Comparison of ENCODE assay signal across 11 cellular contexts in the genomic region with DNA sequence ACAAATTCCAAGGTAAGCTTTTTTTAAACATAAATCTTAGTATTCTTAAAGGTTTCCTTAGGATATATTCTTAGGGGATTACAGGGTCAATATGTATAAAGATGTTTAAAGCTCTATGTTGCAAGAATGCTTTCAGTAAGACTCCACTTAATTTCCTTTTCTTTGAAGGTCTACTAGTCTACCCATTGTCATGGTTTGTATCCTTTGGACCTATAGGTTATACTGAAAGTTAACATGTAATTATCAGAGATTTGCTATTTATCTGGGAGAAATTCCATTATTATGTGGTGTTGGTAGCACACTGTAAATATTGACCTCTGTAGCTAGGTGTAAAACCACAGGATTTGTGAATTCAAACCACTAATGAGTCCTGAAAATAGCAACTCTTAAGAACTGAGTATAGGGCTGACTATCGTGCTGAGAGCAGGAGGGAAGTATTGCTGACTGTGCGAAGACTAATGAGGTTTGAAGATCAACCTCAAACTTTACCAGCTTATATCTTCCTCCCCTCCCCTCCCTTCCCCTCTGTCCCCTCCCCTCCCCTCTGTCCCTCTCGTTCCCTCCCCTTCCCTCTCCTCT.
A peak's percentile ranks its signal among the peaks of the same experiment; 100 is the strongest.
DNase-seq lines count a peak whose midpoint lies in the region; ATAC-seq and FAIRE-seq lines count a peak whose summit lies in the region.
"Had no signal": no experiment of that assay in that cellular context is flagged by ENCODE, and none has a peak within 500 bp of the region (broad histone marks: within the 10 kb centered on the region; RNA-seq: fewer than 3 reads in every experiment).

No MANE protein-coding gene starts in this region.

- in situ Hi-C loops in G401 (cut with HindIII; ENCODE audit: low sequenced_read_pairs) = no loop called here

- ATAC-seq in GM18520 (IDR thresholded peaks at IDR 0.05; ENCODE audit: unreplicated experiment) (peak; percentile 82), GM21447 (IDR thresholded peaks at IDR 0.05; ENCODE audit: unreplicated experiment) (peak; percentile 94), HG03378 (IDR thresholded peaks at IDR 0.05; ENCODE audit: unreplicated experiment) (peak; percentile 96)

- FAIRE-seq in islet of Langerhans (lab: Jason Lieb, UNC) = peak; percentile 96

- DNase-seq in G401 (ENCODE audit: low spot score) = no peak
- DNase-seq in NCI-H2227 (lab: John Stamatoyannopoulos, UW; ENCODE audit: unreplicated experiment) = no peak
- no peak for DNase-seq in medulla oblongata (ENCODE audit: extremely low spot score)
- DNase-seq in nucleus accumbens (lab: John Stamatoyannopoulos, UW) = no peak
- DNase-seq: activated naive CD4-positive, alpha-beta T cell treated with anti-CD3 and anti-CD28 coated beads for 36 hours; esophagus squamous epithelium; MG63 had no signal
